Comparison of ENCODE assay signal across 14 cellular contexts in the genomic region with DNA sequence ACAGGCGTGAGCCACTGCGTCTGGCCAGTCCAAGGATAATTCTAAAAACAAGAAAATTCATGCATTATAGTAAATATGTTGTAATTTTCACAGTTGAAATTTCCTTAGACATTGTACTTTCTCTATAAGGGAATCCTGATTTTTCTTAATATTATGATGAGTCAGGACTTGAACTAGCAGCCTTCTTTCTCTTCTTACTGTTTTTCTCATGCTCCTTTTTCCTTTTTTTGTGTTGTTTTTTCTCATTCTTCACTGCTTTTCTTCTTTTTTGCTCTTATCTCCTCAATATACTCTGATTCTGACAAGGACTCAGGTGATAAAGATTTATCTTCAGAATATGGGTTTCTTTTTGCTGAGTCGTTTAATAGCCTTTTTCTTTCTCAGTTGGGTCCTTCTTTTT.
"Had no signal": no experiment of that assay in that cellular context is flagged by ENCODE, and none has a peak within 500 bp of the region (broad histone marks: within the 10 kb centered on the region; RNA-seq: fewer than 3 reads in every experiment).

No MANE protein-coding gene starts in this region.

- H3K4me1 ChIP-seq: lower lobe of right lung had no signal

- H3K9me3 Mint-ChIP-seq: activated naive CD4-positive, alpha-beta T cell treated with anti-CD3 and anti-CD28 coated beads, Interleukin-2, amount 10 ng/mL, durations not matched to agents 7 days and 5 days; activated T-helper 17 cell treated with anti-CD3 and anti-CD28 coated beads, Interleukin-2, amount 50 U/mL, for 72 hours; naive B cell had no signal

- H3K27me3 ChIP-seq: gastroesophageal sphincter, neutrophil, right atrium auricular region, suprapubic skin had no signal

- DNase-seq: activated CD4-positive, alpha-beta T cell treated with anti-CD3 and anti-CD28 coated beads, Interleukin-2, amount 50 U/mL, for 1 hour; activated naive CD4-positive, alpha-beta T cell treated with anti-CD3 and anti-CD28 coated beads, Interleukin-2, amount 10 ng/mL, durations not matched to agents 7 days and 5 days; left colon; lower lobe of right lung; naive B cell; stimulated activated naive CD8-positive, alpha-beta T cell treated with anti-CD3 and anti-CD28 coated beads, Interleukin-15, Interleukin-2, amounts not matched to agents 100 U/mL and 50 U/mL, for 24 hours; trophoblast cell had no signal

- H3K27ac Mint-ChIP-seq: activated naive CD4-positive, alpha-beta T cell treated with anti-CD3 and anti-CD28 coated beads, Interleukin-2, amount 10 ng/mL, durations not matched to agents 7 days and 5 days; activated T-helper 17 cell treated with anti-CD3 and anti-CD28 coated beads, Interleukin-2, amount 50 U/mL, for 72 hours; naive B cell; progenitor cell of endocrine pancreas had no signal

- H3K27ac ChIP-seq: epithelial cell of prostate, lower lobe of right lung, neutrophil, right atrium auricular region, suprapubic skin had no signal

- H3K36me3 Mint-ChIP-seq: activated naive CD4-positive, alpha-beta T cell treated with anti-CD3 and anti-CD28 coated beads, Interleukin-2, amount 10 ng/mL, durations not matched to agents 7 days and 5 days; naive B cell had no signal

- H3K36me3 ChIP-seq: gastroesophageal sphincter, lower lobe of right lung, neutrophil, right atrium auricular region, suprapubic skin had no signal

- H3K4me1 Mint-ChIP-seq: activated T-helper 17 cell treated with anti-CD3 and anti-CD28 coated beads, Interleukin-2, amount 50 U/mL, for 72 hours had no signal

- H3K9me3 ChIP-seq: gastroesophageal sphincter, lower lobe of right lung, neutrophil, right atrium auricular region, suprapubic skin had no signal

- H3K4me3 Mint-ChIP-seq: activated naive CD4-positive, alpha-beta T cell treated with anti-CD3 and anti-CD28 coated beads, Interleukin-2, amount 10 ng/mL, durations not matched to agents 7 days and 5 days had no signal

- H3K27me3 Mint-ChIP-seq: naive B cell had no signal

- ATAC-seq: activated T-helper 17 cell treated with anti-CD3 and anti-CD28 coated beads, Interleukin-2, amount 50 U/mL, for 72 hours; left colon; stimulated activated naive CD8-positive, alpha-beta T cell treated with anti-CD3 and anti-CD28 coated beads, Interleukin-15, Interleukin-2, amounts not matched to agents 100 U/mL and 50 U/mL, for 24 hours had no signal
